1 cellular context compared by ENCODE assay signal in genomic region chr19:3801412-3802096, GRCh38.
TF ChIP-seq lines count a peak whose summit lies in the region.

No MANE protein-coding gene starts in this region.

TF ChIP-seq in H1, 55 proteins besides CTCF, POLR2A, EP300 and RAD21 (continued from another document):
- TF ChIP-seq SIRT6 (IDR thresholded peaks at IDR 0.05; ENCODE audit: low read length) (no peak), E2F6 (IDR thresholded peaks at IDR 0.05) (no peak), SRF (IDR thresholded peaks at IDR 0.05; ENCODE audit: low read depth, low read length) (no peak), SUZ12 (IDR thresholded peaks at IDR 0.05; ENCODE audit: low read length) (peak; percentile 40; the same call in 1 of the 2 replicates), KDM4A (IDR thresholded peaks at IDR 0.05; ENCODE audit: low read depth, low read length, severe bottlenecking) (peak; percentile 50), SP1 (IDR thresholded peaks at IDR 0.05; ENCODE audit: low read depth, low read length) (no peak), POU5F1 (IDR thresholded peaks at IDR 0.05; ENCODE audit: low read depth, low read length) (no peak), ASH2L (IDR thresholded peaks at IDR 0.05; ENCODE audit: low read length) (peak; percentile 67), TBP (IDR thresholded peaks at IDR 0.05; ENCODE audit: low read depth, low read length) (no peak; the same call in 1 of the 2 replicates)
